In genomic region chr3:77134801-77135200, GRCh38 we compare ENCODE assay signal across 10 cellular contexts.
"Had no signal": no experiment of that assay in that cellular context is flagged by ENCODE, and none has a peak within 500 bp of the region (broad histone marks: within the 10 kb centered on the region; RNA-seq: fewer than 3 reads in every experiment).

No MANE protein-coding gene starts in this region.

- H3K27me3 ChIP-seq: heart left ventricle had no signal

- H3K4me3 ChIP-seq: heart left ventricle had no signal

- H3K4me1 ChIP-seq: heart left ventricle, parathyroid adenoma had no signal

- DNase-seq: activated CD4-positive, alpha-beta memory T cell treated with anti-CD3 and anti-CD28 coated beads for 36 hours; activated CD8-positive, alpha-beta memory T cell treated with anti-CD3 and anti-CD28 coated beads, Interleukin-2, amount 10 ng/mL, durations not matched to agents 7 days and 5 days; activated naive CD4-positive, alpha-beta T cell treated with anti-CD3 and anti-CD28 coated beads for 36 hours; activated T-cell treated with anti-CD3 and anti-CD28 coated beads, Interleukin-2, amount 50 U/mL, for 1 hour; endodermal cell; heart left ventricle; midbrain; retina had no signal

- H3K9ac ChIP-seq: parathyroid adenoma had no signal

- H3K36me3 ChIP-seq: heart left ventricle had no signal

- H3K27ac ChIP-seq: heart left ventricle, parathyroid adenoma, VCaP had no signal
